27 cellular contexts compared by ENCODE assay signal in the genomic region with DNA sequence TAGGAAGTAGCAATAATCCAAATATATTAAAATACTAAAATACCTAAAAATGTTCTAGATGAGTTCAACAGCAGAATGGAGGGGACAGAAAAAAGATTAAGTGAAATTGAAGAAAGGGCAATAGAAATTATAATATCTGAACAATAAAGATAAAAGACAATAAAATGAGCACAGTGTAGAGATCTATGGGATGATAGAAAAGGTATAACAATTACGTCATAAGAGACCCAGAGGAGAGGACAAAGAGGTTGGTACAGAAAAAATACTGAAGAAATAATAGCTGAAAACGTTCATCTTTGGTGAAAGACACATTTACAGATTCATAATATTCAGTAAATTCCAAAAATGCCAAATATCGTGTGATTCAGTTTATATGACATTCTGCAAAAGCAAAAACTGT.
"Had no signal": no experiment of that assay in that cellular context is flagged by ENCODE, and none has a peak within 500 bp of the region (broad histone marks: within the 10 kb centered on the region; RNA-seq: fewer than 3 reads in every experiment).

No MANE protein-coding gene starts in this region.

- H3K4me3 Mint-ChIP-seq: activated B cell treated with CpG ODN at 0.5 μM for 24 hours; activated CD4-positive, alpha-beta memory T cell treated with anti-CD3 and anti-CD28 coated beads, Interleukin-2, amount 10 ng/mL, durations not matched to agents 7 days and 5 days; activated CD8-positive, alpha-beta memory T cell treated with anti-CD3 and anti-CD28 coated beads, Interleukin-2, amount 10 ng/mL, durations not matched to agents 7 days and 5 days; activated naive CD8-positive, alpha-beta T cell treated with anti-CD3 and anti-CD28 coated beads for 36 hours had no signal

- DNase-seq: activated B cell treated with CpG ODN at 0.5 μM for 24 hours; activated CD4-positive, alpha-beta memory T cell treated with anti-CD3 and anti-CD28 coated beads, Interleukin-2, amount 10 ng/mL, durations not matched to agents 7 days and 5 days; activated CD4-positive, alpha-beta T cell treated with anti-CD3 and anti-CD28 coated beads for 48 hours; activated CD4-positive, CD25-positive, alpha-beta regulatory T cell treated with anti-CD3 and anti-CD28 coated beads, Interleukin-2, amount 50 U/mL, for 72 hours; activated CD8-positive, alpha-beta memory T cell treated with anti-CD3 and anti-CD28 coated beads for 24 hours; activated CD8-positive, alpha-beta memory T cell treated with anti-CD3 and anti-CD28 coated beads, Interleukin-2, amount 10 ng/mL, durations not matched to agents 7 days and 5 days; activated CD8-positive, alpha-beta memory T cell treated with anti-CD3 and anti-CD28 coated beads, Interleukin-2, amount 50 U/mL, for 48 hours; activated effector memory CD4-positive, alpha-beta T cell treated with Interleukin-2 at 50 U/mL for 16 hours; activated naive CD4-positive, alpha-beta T cell treated with anti-CD3 and anti-CD28 coated beads, Interleukin-2, amount 50 U/mL, for 16 hours; activated naive CD8-positive, alpha-beta T cell treated with anti-CD3 and anti-CD28 coated beads for 36 hours; activated T-cell treated with anti-CD3 and anti-CD28 coated beads, Interleukin-2, amount 50 U/mL, for 48 hours; aorta; NCI-H1105; NCI-H1417 treated with DMSO at 0.1 percent for 48 hours; NCI-H1930; NCI-H2081 treated with DMSO at 0.1 percent for 48 hours; NCI-H524 treated with DMSO at 0.1 percent for 48 hours; NK-92 treated with Interleukin-12 subunit alpha and Interleukin-12 subunit beta, amount 100 ng/mL, for 24 hours; Right ventricle myocardium superior; T-helper 1 cell; T-helper 2 cell; T-helper 9 cell had no signal

- H3K27ac ChIP-seq: cardiac muscle cell, RWPE1, VCaP had no signal

- H3K36me3 ChIP-seq: cardiac muscle cell had no signal

- H3K4me3 ChIP-seq: cardiac muscle cell had no signal

- H3K27me3 ChIP-seq: cardiac muscle cell had no signal

- H3K27ac Mint-ChIP-seq: activated B cell treated with CpG ODN at 0.5 μM for 24 hours; activated CD4-positive, alpha-beta memory T cell treated with anti-CD3 and anti-CD28 coated beads, Interleukin-2, amount 10 ng/mL, durations not matched to agents 7 days and 5 days; activated CD8-positive, alpha-beta memory T cell treated with anti-CD3 and anti-CD28 coated beads, Interleukin-2, amount 10 ng/mL, durations not matched to agents 7 days and 5 days; activated naive CD8-positive, alpha-beta T cell treated with anti-CD3 and anti-CD28 coated beads for 36 hours had no signal

- H3K4me1 Mint-ChIP-seq: activated B cell treated with CpG ODN at 0.5 μM for 24 hours; activated CD4-positive, alpha-beta memory T cell treated with anti-CD3 and anti-CD28 coated beads, Interleukin-2, amount 10 ng/mL, durations not matched to agents 7 days and 5 days; activated CD8-positive, alpha-beta memory T cell treated with anti-CD3 and anti-CD28 coated beads, Interleukin-2, amount 10 ng/mL, durations not matched to agents 7 days and 5 days had no signal

- ATAC-seq: activated CD8-positive, alpha-beta memory T cell treated with anti-CD3 and anti-CD28 coated beads, Interleukin-2, amount 10 ng/mL, durations not matched to agents 7 days and 5 days; PC-3 had no signal

- H3K27me3 Mint-ChIP-seq: activated B cell treated with CpG ODN at 0.5 μM for 24 hours; activated CD4-positive, alpha-beta memory T cell treated with anti-CD3 and anti-CD28 coated beads, Interleukin-2, amount 10 ng/mL, durations not matched to agents 7 days and 5 days; activated CD8-positive, alpha-beta memory T cell treated with anti-CD3 and anti-CD28 coated beads, Interleukin-2, amount 10 ng/mL, durations not matched to agents 7 days and 5 days; activated naive CD8-positive, alpha-beta T cell treated with anti-CD3 and anti-CD28 coated beads for 36 hours had no signal

- FAIRE-seq: RCC 7860 had no signal
